In genomic region chr1:182430263-182431068, GRCh38 we compare ENCODE assay signal across 1 cellular context.
A peak's percentile ranks its signal among the peaks of the same experiment; 100 is the strongest.
TF ChIP-seq lines count a peak whose summit lies in the region.

No MANE protein-coding gene starts in this region.

TF ChIP-seq in K562, 482 proteins besides CTCF, POLR2A, EP300 and RAD21 (continued from another document and continues in another):
- TF ChIP-seq NFE2 (IDR thresholded peaks at IDR 0.05; ENCODE audit: low read depth), result peak; percentile 61
- no peak for TF ChIP-seq SFPQ (IDR thresholded peaks at IDR 0.05; ENCODE audit: low read depth, low read length)
- no peak for TF ChIP-seq STAG1 (CRISPR knock-in tag; IDR thresholded peaks at IDR 0.05; ENCODE audit: borderline replicate concordance)
- 0 out of 2 replicates have a peak, but pooled peaks have one; percentile 7 for TF ChIP-seq RFX1 (IDR thresholded peaks at IDR 0.05)
- no peak for TF ChIP-seq ZNF511 (CRISPR knock-in tag; IDR thresholded peaks at IDR 0.05)
- no peak for TF ChIP-seq SMARCA5 (IDR thresholded peaks at IDR 0.05)
- TF ChIP-seq SP2 (IDR thresholded peaks at IDR 0.05; ENCODE audit: extremely low read depth, low read depth, low read length, poor library complexity, severe bottlenecking), result no peak
- TF ChIP-seq HDGF (IDR thresholded peaks at IDR 0.05), result no peak
- TF ChIP-seq KDM2B (CRISPR knock-in tag; IDR thresholded peaks at IDR 0.05), result no peak
- TF ChIP-seq ZNF766 (CRISPR knock-in tag; conservative IDR thresholded peaks at IDR 0.05), result peak; percentile 98
- no peak for TF ChIP-seq CCNT2 (IDR thresholded peaks at IDR 0.05; ENCODE audit: borderline replicate concordance, extremely low read depth, insufficient read length, low read depth, low read length)
- TF ChIP-seq CHD1 (IDR thresholded peaks at IDR 0.05; ENCODE audit: low read length), result no peak
- TF ChIP-seq MLLT1 (IDR thresholded peaks at IDR 0.05), result peak in 1 of 2 experiments; percentile 56; a peak in 2 of 4 replicates
- no peak for TF ChIP-seq GTF3C2 (IDR thresholded peaks at IDR 0.05; ENCODE audit: borderline replicate concordance, extremely low read depth, insufficient read length)
- no peak for TF ChIP-seq PYGO2 (tag; IDR thresholded peaks at IDR 0.05)
- TF ChIP-seq ETS2 (tag; IDR thresholded peaks at IDR 0.05; ENCODE audit: borderline replicate concordance, poor library complexity, severe bottlenecking), result no peak
- TF ChIP-seq PRDM10 (IDR thresholded peaks at IDR 0.05; ENCODE audit: partially characterized antibody), result no peak
- TF ChIP-seq STAT5B (CRISPR knock-in tag; IDR thresholded peaks at IDR 0.05), result no peak
- TF ChIP-seq KAT2B (IDR thresholded peaks at IDR 0.05; ENCODE audit: low read depth, low read length), result no peak
- TF ChIP-seq MBD1 (CRISPR knock-in tag; IDR thresholded peaks at IDR 0.05), result no peak
- no peak for TF ChIP-seq PPARD (CRISPR knock-in tag; IDR thresholded peaks at IDR 0.05)
- no peak for TF ChIP-seq POLR2G (IDR thresholded peaks at IDR 0.05; ENCODE audit: low read depth, low read length)
- no peak for TF ChIP-seq E2F4 (CRISPR knock-in tag; IDR thresholded peaks at IDR 0.05; ENCODE audit: low read depth)
- TF ChIP-seq FOS (IDR thresholded peaks at IDR 0.05; ENCODE audit: extremely low read depth, insufficient read length), result no peak
- TF ChIP-seq EHMT2 (IDR thresholded peaks at IDR 0.05), result no peak
- TF ChIP-seq LEF1 (IDR thresholded peaks at IDR 0.05), result peak; percentile 48; the same call in 1 of the 2 replicates
- TF ChIP-seq POLR2AphosphoS2 (IDR thresholded peaks at IDR 0.05; ENCODE audit: low read length), result no peak
- no peak for TF ChIP-seq FOXA3 (CRISPR knock-in tag; conservative IDR thresholded peaks at IDR 0.05 in 1 of 2, IDR thresholded peaks at IDR 0.05 in 1 of 2)
- no peak for TF ChIP-seq NFIX (CRISPR knock-in tag; IDR thresholded peaks at IDR 0.05; ENCODE audit: low read depth)
- TF ChIP-seq MAZ (CRISPR knock-in tag; conservative IDR thresholded peaks at IDR 0.05 in 1 of 2, IDR thresholded peaks at IDR 0.05 in 1 of 2), result no peak; a peak in 1 of 4 replicates
- no peak for TF ChIP-seq SRSF3 (IDR thresholded peaks at IDR 0.05; ENCODE audit: insufficient read depth, low read length)
- TF ChIP-seq DDX20 (tag; IDR thresholded peaks at IDR 0.05; ENCODE audit: low read depth), result no peak
- TF ChIP-seq MNT (conservative IDR thresholded peaks at IDR 0.05), result no peak
- TF ChIP-seq ZNF655 (CRISPR knock-in tag; IDR thresholded peaks at IDR 0.05), result no peak
- no peak for TF ChIP-seq GATAD2B (IDR thresholded peaks at IDR 0.05; ENCODE audit: borderline replicate concordance)
- peak; percentile 86 for TF ChIP-seq SOX6 (IDR thresholded peaks at IDR 0.05)
- TF ChIP-seq MYC (IDR thresholded peaks at IDR 0.05; ENCODE audit: low read depth, low read length), result no peak
- no peak for TF ChIP-seq MYC (CRISPR knock-in tag; IDR thresholded peaks at IDR 0.05; ENCODE audit: borderline replicate concordance, low read depth)
- no peak for TF ChIP-seq E2F5 (CRISPR knock-in tag; IDR thresholded peaks at IDR 0.05)
- TF ChIP-seq ZNF277 (CRISPR knock-in tag; IDR thresholded peaks at IDR 0.05; ENCODE audit: borderline replicate concordance), result no peak
- no peak for TF ChIP-seq ZNF175 (CRISPR knock-in tag; IDR thresholded peaks at IDR 0.05; ENCODE audit: low read depth)
- TF ChIP-seq RBM22 (IDR thresholded peaks at IDR 0.05; ENCODE audit: low read depth, low read length, poor library complexity, severe bottlenecking), result no peak
